In the genomic region with DNA sequence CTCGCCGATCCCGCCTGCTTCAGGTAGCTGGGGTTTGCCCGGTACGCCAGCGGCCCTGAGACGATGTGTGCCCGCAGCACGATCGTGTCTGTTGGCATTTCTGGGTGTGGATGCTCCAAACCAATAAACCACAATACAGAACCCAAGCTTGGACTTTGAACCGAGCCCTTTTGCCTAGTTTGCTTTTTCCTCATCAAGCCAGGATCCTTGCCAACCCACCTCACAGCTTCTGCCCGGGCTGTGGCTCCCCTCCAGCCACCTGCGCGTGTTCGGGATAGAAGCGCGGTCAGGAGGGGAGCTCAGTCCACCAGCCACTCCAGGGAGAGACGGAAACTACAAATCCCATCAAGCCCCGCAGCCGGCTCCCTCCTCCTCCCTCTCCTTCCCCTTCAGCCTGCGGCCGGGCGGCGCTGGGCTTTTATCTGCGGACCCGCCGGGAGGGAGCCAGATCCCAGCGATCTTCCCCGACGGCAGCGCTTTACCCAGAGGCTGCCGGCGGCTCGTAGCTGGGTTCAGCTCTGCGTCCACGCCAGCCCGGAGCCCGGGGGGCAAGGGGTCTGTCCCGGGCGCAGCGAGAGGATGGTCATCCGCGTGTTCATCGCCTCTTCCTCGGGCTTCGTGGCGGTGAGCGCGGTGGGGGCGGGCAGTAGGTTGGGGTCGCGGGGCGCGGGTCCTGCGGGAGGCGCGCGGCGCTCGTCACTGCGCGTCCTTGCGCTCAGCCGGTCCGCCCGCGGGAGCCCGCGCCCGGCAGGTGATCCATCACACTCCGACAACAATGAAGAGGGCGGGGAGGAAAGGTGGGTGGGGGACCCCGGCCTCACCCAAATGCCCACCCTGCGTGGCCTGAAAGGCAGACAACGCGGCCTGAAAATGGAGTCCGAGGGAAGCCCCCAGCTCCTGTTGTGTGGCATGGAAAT, we compare ENCODE assay signal across 1 cellular context.
TF ChIP-seq lines count a peak whose summit lies in the region.

TSS of gene SH3BGRL2 (plus strand) at position 447 of the 917 bp plus-strand sequence. CDS start at position 580, 133 bp downstream.

TF ChIP-seq in K562, 482 proteins besides CTCF, POLR2A, EP300 and RAD21 (continues in another document):
- TF ChIP-seq PTRF (tag; IDR thresholded peaks at IDR 0.05) (no peak), SNRNP70 (optimal IDR thresholded peaks at IDR 0.05; ENCODE audit: low read depth, low read length) (no peak), ZFP36 (IDR thresholded peaks at IDR 0.05; ENCODE audit: low read depth, low read length, partially characterized antibody) (no peak), ZBTB33 (CRISPR knock-in tag; IDR thresholded peaks at IDR 0.05) (no peak), ZNF398 (CRISPR knock-in tag; IDR thresholded peaks at IDR 0.05) (no peak), HSF4 (CRISPR knock-in tag; IDR thresholded peaks at IDR 0.05; ENCODE audit: borderline replicate concordance) (no peak), ZFPM2 (CRISPR knock-in tag; IDR thresholded peaks at IDR 0.05) (no peak), XRCC4 (IDR thresholded peaks at IDR 0.05; ENCODE audit: extremely low read depth, insufficient read depth, insufficient read length) (no peak), MED1 (CRISPR knock-in tag; IDR thresholded peaks at IDR 0.05; ENCODE audit: borderline replicate concordance) (no peak), HEY1 (CRISPR knock-in tag; IDR thresholded peaks at IDR 0.05; ENCODE audit: borderline replicate concordance) (no peak), ATF3 (IDR thresholded peaks at IDR 0.05) (no peak), ATF3 (CRISPR knock-in tag; conservative IDR thresholded peaks at IDR 0.05) (no peak), TGIF2 (CRISPR knock-in tag; IDR thresholded peaks at IDR 0.05) (no peak), ZNF407 (IDR thresholded peaks at IDR 0.05; ENCODE audit: low read depth) (no peak), E2F3 (CRISPR knock-in tag; IDR thresholded peaks at IDR 0.05) (no peak), CHCHD3 (CRISPR knock-in tag; IDR thresholded peaks at IDR 0.05) (0 out of 2 replicates have a peak, but pooled peaks have one; percentile 27), ZSCAN29 (IDR thresholded peaks at IDR 0.05) (no peak), ZNF23 (CRISPR knock-in tag; IDR thresholded peaks at IDR 0.05) (no peak), ZNF165 (CRISPR knock-in tag; IDR thresholded peaks at IDR 0.05; ENCODE audit: borderline replicate concordance) (no peak), ZNF311 (CRISPR knock-in tag; IDR thresholded peaks at IDR 0.05) (no peak), ZFP91 (CRISPR knock-in tag; IDR thresholded peaks at IDR 0.05) (no peak), SUPT5H (IDR thresholded peaks at IDR 0.05) (peak; percentile 56), HNRNPUL1 (IDR thresholded peaks at IDR 0.05; ENCODE audit: low read length) (no peak), ARHGAP35 (IDR thresholded peaks at IDR 0.05; ENCODE audit: partially characterized antibody) (no peak), NFXL1 (CRISPR knock-in tag; IDR thresholded peaks at IDR 0.05) (no peak), RUNX1 (IDR thresholded peaks at IDR 0.05; ENCODE audit: low read depth) (no peak)
- TF ChIP-seq, protein P1, sequence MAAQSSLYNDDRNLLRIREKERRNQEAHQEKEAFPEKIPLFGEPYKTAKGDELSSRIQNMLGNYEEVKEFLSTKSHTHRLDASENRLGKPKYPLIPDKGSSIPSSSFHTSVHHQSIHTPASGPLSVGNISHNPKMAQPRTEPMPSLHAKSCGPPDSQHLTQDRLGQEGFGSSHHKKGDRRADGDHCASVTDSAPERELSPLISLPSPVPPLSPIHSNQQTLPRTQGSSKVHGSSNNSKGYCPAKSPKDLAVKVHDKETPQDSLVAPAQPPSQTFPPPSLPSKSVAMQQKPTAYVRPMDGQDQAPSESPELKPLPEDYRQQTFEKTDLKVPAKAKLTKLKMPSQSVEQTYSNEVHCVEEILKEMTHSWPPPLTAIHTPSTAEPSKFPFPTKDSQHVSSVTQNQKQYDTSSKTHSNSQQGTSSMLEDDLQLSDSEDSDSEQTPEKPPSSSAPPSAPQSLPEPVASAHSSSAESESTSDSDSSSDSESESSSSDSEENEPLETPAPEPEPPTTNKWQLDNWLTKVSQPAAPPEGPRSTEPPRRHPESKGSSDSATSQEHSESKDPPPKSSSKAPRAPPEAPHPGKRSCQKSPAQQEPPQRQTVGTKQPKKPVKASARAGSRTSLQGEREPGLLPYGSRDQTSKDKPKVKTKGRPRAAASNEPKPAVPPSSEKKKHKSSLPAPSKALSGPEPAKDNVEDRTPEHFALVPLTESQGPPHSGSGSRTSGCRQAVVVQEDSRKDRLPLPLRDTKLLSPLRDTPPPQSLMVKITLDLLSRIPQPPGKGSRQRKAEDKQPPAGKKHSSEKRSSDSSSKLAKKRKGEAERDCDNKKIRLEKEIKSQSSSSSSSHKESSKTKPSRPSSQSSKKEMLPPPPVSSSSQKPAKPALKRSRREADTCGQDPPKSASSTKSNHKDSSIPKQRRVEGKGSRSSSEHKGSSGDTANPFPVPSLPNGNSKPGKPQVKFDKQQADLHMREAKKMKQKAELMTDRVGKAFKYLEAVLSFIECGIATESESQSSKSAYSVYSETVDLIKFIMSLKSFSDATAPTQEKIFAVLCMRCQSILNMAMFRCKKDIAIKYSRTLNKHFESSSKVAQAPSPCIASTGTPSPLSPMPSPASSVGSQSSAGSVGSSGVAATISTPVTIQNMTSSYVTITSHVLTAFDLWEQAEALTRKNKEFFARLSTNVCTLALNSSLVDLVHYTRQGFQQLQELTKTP (IDR thresholded peaks at IDR 0.05; ENCODE audit: low read depth in 1 of 2, partially characterized antibody in 2 of 2), result peak in 1 of 2 experiments; percentile 77
- TF ChIP-seq, protein P2, sequence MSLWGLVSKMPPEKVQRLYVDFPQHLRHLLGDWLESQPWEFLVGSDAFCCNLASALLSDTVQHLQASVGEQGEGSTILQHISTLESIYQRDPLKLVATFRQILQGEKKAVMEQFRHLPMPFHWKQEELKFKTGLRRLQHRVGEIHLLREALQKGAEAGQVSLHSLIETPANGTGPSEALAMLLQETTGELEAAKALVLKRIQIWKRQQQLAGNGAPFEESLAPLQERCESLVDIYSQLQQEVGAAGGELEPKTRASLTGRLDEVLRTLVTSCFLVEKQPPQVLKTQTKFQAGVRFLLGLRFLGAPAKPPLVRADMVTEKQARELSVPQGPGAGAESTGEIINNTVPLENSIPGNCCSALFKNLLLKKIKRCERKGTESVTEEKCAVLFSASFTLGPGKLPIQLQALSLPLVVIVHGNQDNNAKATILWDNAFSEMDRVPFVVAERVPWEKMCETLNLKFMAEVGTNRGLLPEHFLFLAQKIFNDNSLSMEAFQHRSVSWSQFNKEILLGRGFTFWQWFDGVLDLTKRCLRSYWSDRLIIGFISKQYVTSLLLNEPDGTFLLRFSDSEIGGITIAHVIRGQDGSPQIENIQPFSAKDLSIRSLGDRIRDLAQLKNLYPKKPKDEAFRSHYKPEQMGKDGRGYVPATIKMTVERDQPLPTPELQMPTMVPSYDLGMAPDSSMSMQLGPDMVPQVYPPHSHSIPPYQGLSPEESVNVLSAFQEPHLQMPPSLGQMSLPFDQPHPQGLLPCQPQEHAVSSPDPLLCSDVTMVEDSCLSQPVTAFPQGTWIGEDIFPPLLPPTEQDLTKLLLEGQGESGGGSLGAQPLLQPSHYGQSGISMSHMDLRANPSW (CRISPR knock-in tag; IDR thresholded peaks at IDR 0.05), result no peak
- TF ChIP-seq, protein P3, sequence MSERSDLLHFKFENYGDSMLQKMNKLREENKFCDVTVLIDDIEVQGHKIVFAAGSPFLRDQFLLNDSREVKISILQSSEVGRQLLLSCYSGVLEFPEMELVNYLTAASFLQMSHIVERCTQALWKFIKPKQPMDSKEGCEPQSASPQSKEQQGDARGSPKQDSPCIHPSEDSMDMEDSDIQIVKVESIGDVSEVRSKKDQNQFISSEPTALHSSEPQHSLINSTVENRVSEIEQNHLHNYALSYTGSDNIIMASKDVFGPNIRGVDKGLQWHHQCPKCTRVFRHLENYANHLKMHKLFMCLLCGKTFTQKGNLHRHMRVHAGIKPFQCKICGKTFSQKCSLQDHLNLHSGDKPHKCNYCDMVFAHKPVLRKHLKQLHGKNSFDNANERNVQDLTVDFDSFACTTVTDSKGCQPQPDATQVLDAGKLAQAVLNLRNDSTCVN (CRISPR knock-in tag; IDR thresholded peaks at IDR 0.05), result no peak
